ENCODE assay signal across 15 cellular contexts in the genomic region with DNA sequence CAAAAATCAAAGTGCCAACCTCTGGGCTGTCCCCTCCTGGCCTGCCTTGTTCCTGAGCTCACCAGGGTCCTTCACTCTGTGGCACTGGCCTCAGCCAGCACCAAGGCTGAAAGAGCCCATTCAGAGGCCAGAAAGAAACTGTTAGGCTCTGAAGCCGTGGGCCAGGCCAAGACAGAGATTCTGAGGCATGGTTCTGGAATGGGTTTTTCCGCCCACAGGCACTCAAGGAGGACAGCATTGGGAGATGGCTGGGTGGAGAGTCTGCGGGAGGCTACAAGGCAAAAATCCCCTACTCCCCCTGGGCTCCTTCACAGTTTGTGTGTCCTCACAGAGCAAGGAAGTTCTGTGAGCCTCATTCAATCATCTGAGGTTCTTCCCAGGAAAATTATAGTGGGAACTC. TPM values are rescaled to one million over a fixed set of nuclear protein-coding genes. Genes with fewer than 3 reads are reported as not detected.
DNase-seq lines count a peak whose midpoint lies in the region; ATAC-seq and TF ChIP-seq lines count a peak whose summit lies in the region.
"Had no signal": no experiment of that assay in that cellular context is flagged by ENCODE, and none has a peak within 500 bp of the region (broad histone marks: within the 10 kb centered on the region; RNA-seq: fewer than 3 reads in every experiment).

No MANE protein-coding gene starts in this region.

- no peaks in the 10 kb centered on the region for H3K79me2 ChIP-seq in osteoblast (ENCODE audit: insufficient read depth, low read length)

- H3K27me3 Mint-ChIP-seq in T-helper 17 cell, result no peaks in the 10 kb centered on the region
- H3K27me3 Mint-ChIP-seq: activated naive CD8-positive, alpha-beta T cell treated with anti-CD3 and anti-CD28 coated beads, Interleukin-2, amount 10 ng/mL, durations not matched to agents 7 days and 5 days had no signal

- H3K36me3 ChIP-seq in osteoblast (ENCODE audit: insufficient read depth, low read length), result no peaks in the 10 kb centered on the region
- H3K36me3 ChIP-seq: gastrocnemius medialis had no signal

- DNase-seq in AG09319 (ENCODE audit: extremely low read depth, low read depth) (peak; percentile 31), SK-MEL-5 (ENCODE audit: low read depth, low spot score) (peak; percentile 17), fibroblast of villous mesenchyme (ENCODE audit: low read depth) (peak; percentile 47), osteoblast (ENCODE audit: insufficient read length, low spot score, missing footprints) (peak; percentile 99), T-helper 17 cell (no peak), T-helper 2 cell (no peak)
- DNase-seq: activated CD4-positive, alpha-beta T cell treated with anti-CD3 and anti-CD28 coated beads, Interleukin-2, amount 50 U/mL, for 1 hour; activated naive CD8-positive, alpha-beta T cell treated with anti-CD3 and anti-CD28 coated beads, Interleukin-2, amount 10 ng/mL, durations not matched to agents 7 days and 5 days; CD8-positive, alpha-beta T cell; NCI-H2171 treated with DMSO at 0.1 percent for 48 hours had no signal

- no peak overlapping the region for H3K27ac Mint-ChIP-seq in T-helper 17 cell
- H3K27ac Mint-ChIP-seq: activated naive CD8-positive, alpha-beta T cell treated with anti-CD3 and anti-CD28 coated beads, Interleukin-2, amount 10 ng/mL, durations not matched to agents 7 days and 5 days; CD8-positive, alpha-beta T cell; nephron had no signal

- no peaks in the 10 kb centered on the region for H4K20me1 ChIP-seq in osteoblast (ENCODE audit: insufficient read depth, low read length)

- peak overlapping the region; percentile 38 for H2AFZ ChIP-seq in osteoblast (ENCODE audit: low read length)

- no peaks in the 10 kb centered on the region for H3K36me3 Mint-ChIP-seq in T-helper 17 cell (ENCODE audit: low read depth)

- H3K4me1 ChIP-seq in osteoblast (ENCODE audit: insufficient read depth, low read length), result peaks cover 12% of the 10 kb centered on the region
- H3K4me1 ChIP-seq: gastrocnemius medialis had no signal

- no peaks in the 10 kb centered on the region for H3K9me3 ChIP-seq in osteoblast (ENCODE audit: low read depth, low read length)
- no peaks in the 10 kb centered on the region for H3K9me3 ChIP-seq in T-helper 17 cell (ENCODE audit: control insufficient read depth, low read length, poor library complexity, severe bottlenecking)
- H3K9me3 ChIP-seq: gastrocnemius medialis had no signal

- H3K4me3 Mint-ChIP-seq in T-helper 17 cell, result no peak overlapping the region
- H3K4me3 Mint-ChIP-seq: activated naive CD8-positive, alpha-beta T cell treated with anti-CD3 and anti-CD28 coated beads, Interleukin-2, amount 10 ng/mL, durations not matched to agents 7 days and 5 days; CD8-positive, alpha-beta T cell; nephron had no signal

- peaks cover 11% of the 10 kb centered on the region for H3K4me1 Mint-ChIP-seq in T-helper 17 cell

- H3K27ac ChIP-seq in osteoblast (ENCODE audit: low read depth, low read length), result peak overlapping the region; percentile 59
- H3K27ac ChIP-seq: gastrocnemius medialis had no signal

- no peak for ATAC-seq in T-helper 17 cell
- no peak for ATAC-seq in HG02840 (IDR thresholded peaks at IDR 0.05; ENCODE audit: low FRiP score, unreplicated experiment)
- no peak for ATAC-seq in GM18517 (IDR thresholded peaks at IDR 0.05; ENCODE audit: unreplicated experiment)
- ATAC-seq: CD8-positive, alpha-beta T cell had no signal

- TF ChIP-seq CTCF in AG09319 (IDR thresholded peaks at IDR 0.05; ENCODE audit: low read depth, low read length) (no peak), fibroblast of villous mesenchyme (IDR thresholded peaks at IDR 0.05; ENCODE audit: insufficient read depth, low read depth, low read length) (no peak), osteoblast (IDR thresholded peaks at IDR 0.05; ENCODE audit: extremely low read depth, low read depth, low read length) (no peak)

- H3K27me3 ChIP-seq in osteoblast (ENCODE audit: insufficient read depth, low read length), result peaks cover 4% of the 10 kb centered on the region
- H3K27me3 ChIP-seq: gastrocnemius medialis had no signal

- H3K4me3 ChIP-seq in fibroblast of villous mesenchyme (ENCODE audit: low read depth, low read length), result no peak overlapping the region
- no peak overlapping the region for H3K4me3 ChIP-seq in osteoblast (ENCODE audit: insufficient read depth, low read length)
- H3K4me3 ChIP-seq: gastrocnemius medialis had no signal

- in situ Hi-C loops in SK-MEL-5 (cut with HindIII; ENCODE audit: low pct_unique_long_range_greater_than_20kb, low sequenced_read_pairs), result no loop called here

- peak overlapping the region; percentile 35 for H3K4me2 ChIP-seq in osteoblast (ENCODE audit: insufficient read depth, low read length)

RNA-seq across cellular contexts. Expression of gene GRIFIN, which starts 31.7 kb away (rescaled TPM):
- not detected in 2 replicates for total RNA-seq in SK-MEL-5 (2014; rRNA removed; shearing (Covaris generic))
- not detected in 2 replicates for polyA plus RNA-seq in SK-MEL-5 (2015; cell fraction: cytosol; rRNA removed)
- polyA plus RNA-seq in SK-MEL-5 (2015; cell fraction: nucleus; rRNA removed), result not detected in 2 replicates
- total RNA-seq in fibroblast of villous mesenchyme (not detected in 2 replicates), osteoblast (not detected in 2 replicates), T-helper 17 cell (not detected)
- total RNA-seq: activated naive CD8-positive, alpha-beta T cell treated with anti-CD3 and anti-CD28 coated beads, Interleukin-2, amount 10 ng/mL, durations not matched to agents 7 days and 5 days; CD8-positive, alpha-beta T cell; gastrocnemius medialis; urinary bladder had no signal
- polyA plus RNA-seq: urinary bladder had no signal

RNA-seq across cellular contexts. Expression of gene CHST12, which starts 41.1 kb away (rescaled TPM):
- 9.3 and 11.4 TPM in 2 replicates for total RNA-seq in SK-MEL-5 (2014; rRNA removed; shearing (Covaris generic))
- polyA plus RNA-seq in SK-MEL-5 (2015; cell fraction: cytosol; rRNA removed), result 42.5 and 59.6 TPM in 2 replicates
- polyA plus RNA-seq in SK-MEL-5 (2015; cell fraction: nucleus; rRNA removed), result 18.5 and 20.1 TPM in 2 replicates
- total RNA-seq in fibroblast of villous mesenchyme (2.6 and 3.5 TPM in 2 replicates), osteoblast (3.8 and 4.0 TPM in 2 replicates), T-helper 17 cell (10 to 100 TPM; 18.7 to 19.5 TPM)

Comparison
In these comparisons a context has a peak if more than half of its experiments do, and no peak if none do; other contexts are left out.
1. DNase-seq: peak in AG09319 (single experiment), SK-MEL-5 (single experiment), fibroblast of villous mesenchyme (single experiment) and osteoblast (single experiment); none in T-helper 17 cell (0 of 3) and T-helper 2 cell (0 of 5).